9 cellular contexts compared by ENCODE assay signal in genomic region chr12:88946377-88946997, GRCh38.
DNase-seq lines count a peak whose midpoint lies in the region; ATAC-seq, FAIRE-seq and TF ChIP-seq lines count a peak whose summit lies in the region.
"Had no signal": no experiment of that assay in that cellular context is flagged by ENCODE, and none has a peak within 500 bp of the region (broad histone marks: within the 10 kb centered on the region; RNA-seq: fewer than 3 reads in every experiment).

No MANE protein-coding gene starts in this region.

- no peaks in the 10 kb centered on the region for H3K27me3 ChIP-seq in BLaER1
- H3K27me3 ChIP-seq in HCT116 (ENCODE audit: insufficient read depth, low read length) = no peaks in the 10 kb centered on the region
- H3K27me3 ChIP-seq in right atrium auricular region = no peaks in the 10 kb centered on the region
- no peaks in the 10 kb centered on the region for H3K27me3 ChIP-seq in small intestine (ENCODE audit: control insufficient read depth in 2 of 2, insufficient read depth in 2 of 2, low read length in 2 of 2)

- H3K36me3 ChIP-seq in BLaER1 (no peaks in the 10 kb centered on the region), HCT116 (ENCODE audit: control insufficient read depth in 1 of 2, insufficient read depth in 2 of 2, low read length in 2 of 2) (peaks cover 0 to under 1% of the 10 kb centered on the region in 2 experiments; a peak in 2 of 4 replicates), right atrium auricular region (no peaks in the 10 kb centered on the region), small intestine (ENCODE audit: control insufficient read depth in 2 of 2, insufficient read depth in 2 of 2, low read length in 2 of 2) (no peaks in the 10 kb centered on the region)

- H3K27ac ChIP-seq in BLaER1 (0 out of 2 replicates have a peak overlapping the region, but pooled peaks have one; percentile 2), HCT116 (ENCODE audit: low read depth, low read length) (peak overlapping the region; percentile 87), right atrium auricular region (peak overlapping the region; percentile 55), small intestine (ENCODE audit: low read depth in 1 of 2, low read length in 1 of 2) (no peak overlapping the region)

- H4K20me1 ChIP-seq in BLaER1 (no peaks in the 10 kb centered on the region), HCT116 (ENCODE audit: insufficient read depth) (no peaks in the 10 kb centered on the region)

- no peaks in the 10 kb centered on the region for H3K9me3 ChIP-seq in BLaER1
- peaks cover 0 to under 1% of the 10 kb centered on the region in 2 experiments; a peak in 1 of 4 replicates for H3K9me3 ChIP-seq in HCT116 (ENCODE audit: control insufficient read depth in 1 of 2, insufficient read depth in 1 of 2, low read depth in 1 of 2, low read length in 2 of 2)
- H3K9me3 ChIP-seq in right atrium auricular region = no peaks in the 10 kb centered on the region
- no peaks in the 10 kb centered on the region for H3K9me3 ChIP-seq in small intestine (ENCODE audit: control insufficient read depth, low read depth)

- 48 to 79% (median 56%) methylated on average over 5 of the region's 5 CpGs for WGBS in small intestine, 3 donors

- no peaks in the 10 kb centered on the region for H3K9me2 ChIP-seq in HCT116 (ENCODE audit: insufficient read depth)

- intact Hi-C loops in HCT116 (cut with micrococcal nuclease) = no loop called here

- no peak overlapping the region for H3K4me3 ChIP-seq in BLaER1
- H3K4me3 ChIP-seq in HCT116 (replicated peaks in 1 of 2; ENCODE audit: low read depth in 1 of 2, low read length in 2 of 2) = no peak overlapping the region
- H3K4me3 ChIP-seq in right atrium auricular region = no peak overlapping the region
- H3K4me3 ChIP-seq in small intestine (ENCODE audit: low read depth in 1 of 2, low read length in 2 of 2) = no peak overlapping the region

- no peak for TF ChIP-seq POLR2A in HCT116 (IDR thresholded peaks at IDR 0.05; ENCODE audit: borderline replicate concordance, extremely low read depth, insufficient read depth, insufficient read length)

- peak; percentile 73 for ATAC-seq in HCT116

- H3K79me2 ChIP-seq in HCT116 (ENCODE audit: insufficient read depth, low read length) = peaks cover 26% of the 10 kb centered on the region

- RAD21 ChIA-PET in HCT116 (lab: Charles Lee; ENCODE audit: low non-redundant PET in 1 of 2, low total read pairs in 2 of 2, uncharacterized antibody in 2 of 2, unreplicated experiment in 2 of 2) = interaction anchor here in 1 of 2 experiments (1.3 kb wide), 1 partner anchor 12 kb away, joined by 3 read pairs; no protein-coding TSS in a partner anchor

- DNase-seq in HCT116 (ENCODE audit: low read depth, low spot score) (peak; percentile 64), OCI-M1 (lab: John Stamatoyannopoulos, UW) (peak; percentile 85), right atrium auricular region (ENCODE audit: low spot score) (no peak), RKO (ENCODE audit: low spot score) (no peak), NCI-H82 treated with DMSO at 0.1 percent for 48 hours (lab: John Stamatoyannopoulos, UW; ENCODE audit: unreplicated experiment) (no peak), small intestine (no peak)
- no peak for DNase-seq in activated naive CD4-positive, alpha-beta T cell (lab: John Stamatoyannopoulos, UW)

- TF ChIP-seq RAD21 in HCT116 (IDR thresholded peaks at IDR 0.05; ENCODE audit: low read depth) = no peak

- no TSS peak for BruUV-seq in HCT116 (replicated peaks; lab: Mats Ljungman, UMichigan)

- H3K4me1 ChIP-seq in BLaER1 (peaks cover 19% of the 10 kb centered on the region), HCT116 (ENCODE audit: control insufficient read depth in 1 of 2, insufficient read depth in 2 of 2, low read length in 2 of 2) (peaks cover 84 to 88% of the 10 kb centered on the region in 2 experiments), right atrium auricular region (peaks cover 0 to 15% of the 10 kb centered on the region in 2 donors), small intestine (ENCODE audit: control insufficient read depth in 2 of 2, insufficient read depth in 1 of 2, low read depth in 1 of 2, low read length in 1 of 2) (peaks cover 0 to 3% of the 10 kb centered on the region in 2 donors)

- no peak overlapping the region for H3K9ac ChIP-seq in BLaER1
- peak overlapping the region; percentile 54 for H3K9ac ChIP-seq in HCT116 (ENCODE audit: low read length)

- no peak for FAIRE-seq in small intestine (lab: Jason Lieb, UNC)
- FAIRE-seq: GM18507 had no signal

- H3K4me2 ChIP-seq in BLaER1 (peak overlapping the region; percentile 66), HCT116 (ENCODE audit: low read length) (peak overlapping the region; percentile 46)

- peak overlapping the region; percentile 22 for H2AFZ ChIP-seq in HCT116 (ENCODE audit: low read depth, low read length, poor library complexity, severe bottlenecking)

- POLR2A ChIA-PET in HCT116 (lab: Charles Lee) = interaction anchor here (1.0 to 5.7 kb wide), 12 partner anchors 13 to 405 kb away, joined by 3 to 86 read pairs (median 5); partner anchors contain the start of genes DUSP6 and KITLG

- TF ChIP-seq CTCF in HCT116 (IDR thresholded peaks at IDR 0.05 in 2 of 3, conservative IDR thresholded peaks at IDR 0.05 in 1 of 3; ENCODE audit: borderline replicate concordance in 1 of 3, insufficient read depth in 1 of 3, low read depth in 2 of 3, low read length in 2 of 3) = peak in 2 of 3 experiments; percentile 42 to 50; a peak in 4 of 6 replicates
- TF ChIP-seq CTCF in right atrium auricular region (IDR thresholded peaks at IDR 0.05) = no peak

- CTCF ChIA-PET in HCT116 (lab: Charles Lee) = interaction anchor here (1.1 to 3.6 kb wide), 7 partner anchors 8 to 369 kb away, joined by 3 to 36 read pairs (median 7); no protein-coding TSS in a partner anchor

TF ChIP-seq in HCT116, 20 proteins besides CTCF, POLR2A, EP300 and RAD21:
- TF ChIP-seq ZFX (IDR thresholded peaks at IDR 0.05) (no peak), CEBPB (IDR thresholded peaks at IDR 0.05; ENCODE audit: low read depth) (peak; percentile 84), TCF7L2 (IDR thresholded peaks at IDR 0.05; ENCODE audit: borderline replicate concordance, extremely low read depth, insufficient read depth, insufficient read length) (peak; percentile 68), YY1 (IDR thresholded peaks at IDR 0.05; ENCODE audit: extremely low read depth, insufficient replicate concordance, low read depth, low read length) (peak; percentile 24), POLR2AphosphoS5 (IDR thresholded peaks at IDR 0.05; ENCODE audit: low read depth, low read length) (peak; percentile 59), SP1 (IDR thresholded peaks at IDR 0.05; ENCODE audit: low read depth) (peak; percentile 65), EZH2 (IDR thresholded peaks at IDR 0.05) (no peak), FOSL1 (IDR thresholded peaks at IDR 0.05; ENCODE audit: low read depth) (0 out of 2 replicates have a peak, but pooled peaks have one; percentile 15)
TF ChIP-seq in HCT116: peak in this region for 6.

Comparison
In these comparisons a context has a peak if more than half of its experiments do, and no peak if none do; other contexts are left out.
1. H3K27ac ChIP-seq: peak in BLaER1 (single experiment), HCT116 (single experiment) and right atrium auricular region (2 of 2); none in small intestine (0 of 2).
2. DNase-seq: peak in HCT116 (single experiment) and OCI-M1 (single experiment); none in right atrium auricular region (single experiment), RKO (single experiment), NCI-H82 treated with DMSO at 0.1 percent for 48 hours (single experiment), activated naive CD4-positive, alpha-beta T cell (0 of 4) and small intestine (single experiment).
3. CTCF ChIP-seq: peak in HCT116 (2 of 3); none in right atrium auricular region (0 of 2).